8 cellular contexts compared by ENCODE assay signal in the genomic region with DNA sequence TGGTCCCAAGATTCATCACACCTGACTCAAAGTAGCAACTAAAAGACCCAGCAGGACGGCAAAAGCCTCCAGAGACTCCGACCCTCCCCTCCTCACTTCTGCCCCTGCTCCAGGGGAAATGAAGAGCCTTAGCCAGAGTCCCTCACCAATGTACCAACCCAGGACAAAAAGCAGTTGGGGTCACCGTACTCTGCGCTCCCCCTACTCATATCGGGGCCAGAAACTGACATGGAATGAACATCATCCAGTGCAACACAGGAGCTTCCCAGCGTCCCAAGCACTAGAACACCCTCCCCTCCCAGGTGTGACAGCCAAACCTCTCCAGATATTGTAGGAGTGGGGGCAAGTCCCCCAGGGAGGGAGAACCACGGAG. TPM values are rescaled to one million over a fixed set of nuclear protein-coding genes. Genes with fewer than 3 reads are reported as not detected.
A peak's percentile ranks its signal among the peaks of the same experiment; 100 is the strongest.
DNase-seq lines count a peak whose midpoint lies in the region; ATAC-seq lines count a peak whose summit lies in the region.

No MANE protein-coding gene starts in this region.

- no peaks in the 10 kb centered on the region for H3K27me3 Mint-ChIP-seq in activated CD4-positive, alpha-beta T cell treated with anti-CD3 and anti-CD28 coated beads, Interleukin-2, amount 10 ng/mL, durations not matched to agents 7 days and 5 days
- H3K27me3 Mint-ChIP-seq in activated naive CD8-positive, alpha-beta T cell treated with anti-CD3 and anti-CD28 coated beads, Interleukin-2, amount 50 U/mL, for 24 hours, result peaks cover 1% of the 10 kb centered on the region
- H3K27me3 Mint-ChIP-seq in immature natural killer cell (ENCODE audit: low read depth in 3 of 3), result peaks cover 26 to 53% (median 49%) of the 10 kb centered on the region in 3 donors

- H3K9ac ChIP-seq in subcutaneous abdominal adipose tissue (ENCODE audit: low read length in 5 of 5), result peak overlapping the region; percentile 35 to 96 (median 93)

- H3K4me1 Mint-ChIP-seq in activated CD4-positive, alpha-beta T cell treated with anti-CD3 and anti-CD28 coated beads, Interleukin-2, amount 10 ng/mL, durations not matched to agents 7 days and 5 days, result peaks cover 57% of the 10 kb centered on the region
- H3K4me1 Mint-ChIP-seq in activated naive CD8-positive, alpha-beta T cell treated with anti-CD3 and anti-CD28 coated beads, Interleukin-2, amount 50 U/mL, for 24 hours, result peaks cover 72% of the 10 kb centered on the region
- peaks cover 45 to 51% of the 10 kb centered on the region in 2 donors for H3K4me1 Mint-ChIP-seq in immature natural killer cell

- CTCF ChIA-PET in activated CD4-positive, alpha-beta T cell treated with anti-CD3 and anti-CD28 coated beads, Interleukin-2, amount 10 ng/mL, durations not matched to agents 7 days and 5 days (lab: Charles Lee), result interaction anchor here (0.5 to 0.8 kb wide), 2 partner anchors 211 to 807 kb away, joined by 3 read pairs; a partner anchor contains a TSS

- no peaks in the 10 kb centered on the region for H3K9me3 Mint-ChIP-seq in activated CD4-positive, alpha-beta T cell treated with anti-CD3 and anti-CD28 coated beads, Interleukin-2, amount 10 ng/mL, durations not matched to agents 7 days and 5 days
- no peaks in the 10 kb centered on the region for H3K9me3 Mint-ChIP-seq in activated naive CD8-positive, alpha-beta T cell treated with anti-CD3 and anti-CD28 coated beads, Interleukin-2, amount 50 U/mL, for 24 hours
- no peaks in the 10 kb centered on the region for H3K9me3 Mint-ChIP-seq in immature natural killer cell

- H3K27ac Mint-ChIP-seq in activated CD4-positive, alpha-beta T cell treated with anti-CD3 and anti-CD28 coated beads, Interleukin-2, amount 10 ng/mL, durations not matched to agents 7 days and 5 days, result peak overlapping the region; percentile 95
- peak overlapping the region; percentile 98 for H3K27ac Mint-ChIP-seq in activated naive CD8-positive, alpha-beta T cell treated with anti-CD3 and anti-CD28 coated beads, Interleukin-2, amount 50 U/mL, for 24 hours
- H3K27ac Mint-ChIP-seq in immature natural killer cell, result peak overlapping the region; percentile 76 to 97 (median 95)

- DNase-seq in activated CD4-positive, alpha-beta T cell treated with anti-CD3 and anti-CD28 coated beads, Interleukin-2, amount 10 ng/mL, durations not matched to agents 7 days and 5 days, result no peak
- DNase-seq in activated CD4-positive, alpha-beta T cell treated with anti-CD3 and anti-CD28 coated beads, Interleukin-2, amount 50 U/mL, for 1 hour, result no peak
- DNase-seq in activated naive CD8-positive, alpha-beta T cell treated with anti-CD3 and anti-CD28 coated beads, Interleukin-2, amount 50 U/mL, for 24 hours, result no peak
- DNase-seq in immature natural killer cell (no peak), DMS153 treated with DMSO at 0.1 percent for 48 hours (lab: John Stamatoyannopoulos, UW; ENCODE audit: unreplicated experiment) (no peak), GF-D8 (lab: John Stamatoyannopoulos, UW) (no peak)

- H3K36me3 Mint-ChIP-seq in activated CD4-positive, alpha-beta T cell treated with anti-CD3 and anti-CD28 coated beads, Interleukin-2, amount 10 ng/mL, durations not matched to agents 7 days and 5 days (ENCODE audit: low read depth), result peaks cover 49% of the 10 kb centered on the region
- peaks cover 63% of the 10 kb centered on the region for H3K36me3 Mint-ChIP-seq in activated naive CD8-positive, alpha-beta T cell treated with anti-CD3 and anti-CD28 coated beads, Interleukin-2, amount 50 U/mL, for 24 hours (ENCODE audit: low read depth)
- H3K36me3 Mint-ChIP-seq in immature natural killer cell, result peaks cover 0 to 32% (median 13%) of the 10 kb centered on the region in 3 donors

- H3K4me3 Mint-ChIP-seq in activated CD4-positive, alpha-beta T cell treated with anti-CD3 and anti-CD28 coated beads, Interleukin-2, amount 10 ng/mL, durations not matched to agents 7 days and 5 days, result peak overlapping the region; percentile 94
- H3K4me3 Mint-ChIP-seq in activated naive CD8-positive, alpha-beta T cell treated with anti-CD3 and anti-CD28 coated beads, Interleukin-2, amount 50 U/mL, for 24 hours, result peak overlapping the region; percentile 98
- peak overlapping the region; percentile 90 to 98 (median 98) for H3K4me3 Mint-ChIP-seq in immature natural killer cell

- peak overlapping the region; percentile 26 to 98 (median 83) for H3K4me3 ChIP-seq in subcutaneous abdominal adipose tissue (ENCODE audit: low read depth in 1 of 5, low read length in 5 of 5)

- peaks cover 17 to 57% (median 51%) of the 10 kb centered on the region in 5 donors for H3K4me1 ChIP-seq in subcutaneous abdominal adipose tissue (ENCODE audit: control insufficient read depth in 5 of 5, insufficient read depth in 5 of 5, low read length in 5 of 5)

- H3K9me3 ChIP-seq in subcutaneous abdominal adipose tissue (ENCODE audit: control insufficient read depth in 5 of 5, low read length in 5 of 5), result no peaks in the 10 kb centered on the region

- no peak for ATAC-seq in activated naive CD8-positive, alpha-beta T cell treated with anti-CD3 and anti-CD28 coated beads, Interleukin-2, amount 50 U/mL, for 24 hours
- ATAC-seq in GM19455 (IDR thresholded peaks at IDR 0.05; ENCODE audit: unreplicated experiment), result no peak

- no peaks in the 10 kb centered on the region for H3K27me3 ChIP-seq in subcutaneous abdominal adipose tissue (ENCODE audit: control insufficient read depth in 5 of 5, insufficient read depth in 4 of 5, low read length in 5 of 5)

- H3K36me3 ChIP-seq in subcutaneous abdominal adipose tissue (ENCODE audit: control insufficient read depth in 5 of 5, insufficient read depth in 5 of 5, low read length in 5 of 5), result peaks cover 0 to 58% (median 54%) of the 10 kb centered on the region in 5 donors

- peak overlapping the region; percentile 97 for H3K27ac ChIP-seq in subcutaneous abdominal adipose tissue (ENCODE audit: low read depth, low read length)

- POLR2A ChIA-PET in activated CD4-positive, alpha-beta T cell treated with anti-CD3 and anti-CD28 coated beads, Interleukin-2, amount 10 ng/mL, durations not matched to agents 7 days and 5 days (lab: Charles Lee), result no interaction called here

RNA-seq across cellular contexts. Expression of a gene that starts 1.7 kb away (rescaled TPM):
- 1,000 to 10,000 TPM; 1,428 to 1,492 TPM for total RNA-seq in activated CD4-positive, alpha-beta T cell treated with anti-CD3 and anti-CD28 coated beads, Interleukin-2, amount 10 ng/mL, durations not matched to agents 7 days and 5 days
- 100 to 1,000 TPM; 167 to 381 (median 325) TPM for polyA plus RNA-seq in immature natural killer cell

RNA-seq across cellular contexts. Expression of a gene that starts 12.6 kb away (rescaled TPM):
- 10 to 100 TPM; 35.5 to 41.8 TPM for total RNA-seq in activated CD4-positive, alpha-beta T cell treated with anti-CD3 and anti-CD28 coated beads, Interleukin-2, amount 10 ng/mL, durations not matched to agents 7 days and 5 days
- 10 to 100 TPM; 28.3 to 45.3 (median 29.6) TPM for polyA plus RNA-seq in immature natural killer cell

RNA-seq across cellular contexts. Expression of a gene that starts 24.0 kb away (rescaled TPM):
- 10 to 100 TPM; 33.3 to 40.4 TPM for total RNA-seq in activated CD4-positive, alpha-beta T cell treated with anti-CD3 and anti-CD28 coated beads, Interleukin-2, amount 10 ng/mL, durations not matched to agents 7 days and 5 days
- polyA plus RNA-seq in immature natural killer cell, result 1 to 10 TPM; 6.1 to 8.5 (median 7.3) TPM

RNA-seq across cellular contexts. Expression of a gene that starts 50.7 kb away (rescaled TPM):
- total RNA-seq in activated CD4-positive, alpha-beta T cell treated with anti-CD3 and anti-CD28 coated beads, Interleukin-2, amount 10 ng/mL, durations not matched to agents 7 days and 5 days, result not detected
- not detected for polyA plus RNA-seq in immature natural killer cell
